ENCODE assay signal across 1 cellular context in the genomic region with DNA sequence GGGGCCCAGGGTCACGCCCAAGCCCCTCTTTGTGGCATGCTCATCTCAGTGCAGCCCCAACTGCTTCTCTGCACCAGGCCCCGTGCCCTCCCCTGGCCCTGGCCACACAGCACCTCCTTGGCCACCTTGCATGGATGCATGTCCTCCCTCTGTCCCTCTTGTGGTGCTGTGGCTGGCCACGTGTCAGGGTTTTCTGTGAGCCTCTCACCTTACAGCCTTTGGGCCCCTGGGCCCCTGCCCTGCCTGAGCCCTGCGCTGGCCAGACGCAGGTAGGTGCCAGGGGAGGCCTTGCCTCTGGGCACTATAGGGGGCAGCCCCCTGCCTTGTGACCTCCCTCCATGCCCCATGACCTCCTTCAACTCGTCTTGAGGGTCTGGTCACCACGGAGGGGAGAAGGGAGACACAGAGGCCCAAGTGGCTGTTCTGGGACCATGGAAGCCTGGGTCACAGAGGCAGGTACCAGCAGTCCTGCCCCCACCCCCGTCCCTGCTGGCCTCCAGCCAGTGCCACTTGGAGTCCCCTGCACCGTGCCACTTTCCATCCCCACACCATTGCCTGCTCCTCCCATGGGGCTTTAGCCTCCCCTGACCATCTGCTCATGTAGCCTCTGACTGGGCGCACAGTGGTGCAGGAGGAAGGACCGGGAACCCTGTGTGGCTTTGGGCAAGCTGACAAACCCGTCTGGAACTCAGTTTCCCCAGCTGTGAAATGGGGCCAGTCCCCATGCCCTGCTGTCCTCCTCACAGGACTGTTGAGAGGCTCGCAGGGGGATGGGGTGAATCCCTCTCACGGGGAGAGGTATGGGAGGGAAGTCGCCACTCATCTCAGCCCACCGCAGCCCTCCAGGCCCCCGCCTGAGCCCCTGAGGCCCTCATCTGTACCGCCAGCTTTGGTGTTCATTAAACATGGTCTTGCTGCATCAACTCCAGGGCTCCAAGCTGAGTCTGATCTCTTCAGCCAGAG.
TF ChIP-seq lines count a peak whose summit lies in the region.

No MANE protein-coding gene starts in this region.

TF ChIP-seq in HepG2, 621 proteins besides CTCF, POLR2A, EP300 and RAD21:
- TF ChIP-seq, protein P1, sequence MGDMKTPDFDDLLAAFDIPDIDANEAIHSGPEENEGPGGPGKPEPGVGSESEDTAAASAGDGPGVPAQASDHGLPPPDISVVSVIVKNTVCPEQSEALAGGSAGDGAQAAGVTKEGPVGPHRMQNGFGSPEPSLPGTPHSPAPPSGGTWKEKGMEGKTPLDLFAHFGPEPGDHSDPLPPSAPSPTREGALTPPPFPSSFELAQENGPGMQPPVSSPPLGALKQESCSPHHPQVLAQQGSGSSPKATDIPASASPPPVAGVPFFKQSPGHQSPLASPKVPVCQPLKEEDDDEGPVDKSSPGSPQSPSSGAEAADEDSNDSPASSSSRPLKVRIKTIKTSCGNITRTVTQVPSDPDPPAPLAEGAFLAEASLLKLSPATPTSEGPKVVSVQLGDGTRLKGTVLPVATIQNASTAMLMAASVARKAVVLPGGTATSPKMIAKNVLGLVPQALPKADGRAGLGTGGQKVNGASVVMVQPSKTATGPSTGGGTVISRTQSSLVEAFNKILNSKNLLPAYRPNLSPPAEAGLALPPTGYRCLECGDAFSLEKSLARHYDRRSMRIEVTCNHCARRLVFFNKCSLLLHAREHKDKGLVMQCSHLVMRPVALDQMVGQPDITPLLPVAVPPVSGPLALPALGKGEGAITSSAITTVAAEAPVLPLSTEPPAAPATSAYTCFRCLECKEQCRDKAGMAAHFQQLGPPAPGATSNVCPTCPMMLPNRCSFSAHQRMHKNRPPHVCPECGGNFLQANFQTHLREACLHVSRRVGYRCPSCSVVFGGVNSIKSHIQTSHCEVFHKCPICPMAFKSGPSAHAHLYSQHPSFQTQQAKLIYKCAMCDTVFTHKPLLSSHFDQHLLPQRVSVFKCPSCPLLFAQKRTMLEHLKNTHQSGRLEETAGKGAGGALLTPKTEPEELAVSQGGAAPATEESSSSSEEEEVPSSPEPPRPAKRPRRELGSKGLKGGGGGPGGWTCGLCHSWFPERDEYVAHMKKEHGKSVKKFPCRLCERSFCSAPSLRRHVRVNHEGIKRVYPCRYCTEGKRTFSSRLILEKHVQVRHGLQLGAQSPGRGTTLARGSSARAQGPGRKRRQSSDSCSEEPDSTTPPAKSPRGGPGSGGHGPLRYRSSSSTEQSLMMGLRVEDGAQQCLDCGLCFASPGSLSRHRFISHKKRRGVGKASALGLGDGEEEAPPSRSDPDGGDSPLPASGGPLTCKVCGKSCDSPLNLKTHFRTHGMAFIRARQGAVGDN (CRISPR knock-in tag; IDR thresholded peaks at IDR 0.05), result peak; percentile 20; the same call in 1 of the 2 replicates
- TF ChIP-seq ZNF629 (CRISPR knock-in tag; conservative IDR thresholded peaks at IDR 0.05) (peak; percentile 54), HNRNPL (IDR thresholded peaks at IDR 0.05; ENCODE audit: low read depth, low read length) (0 out of 2 replicates have a peak, but pooled peaks have one; percentile 13), KLF13 (CRISPR knock-in tag; IDR thresholded peaks at IDR 0.05) (no peak)
